Comparison of ENCODE assay signal across 8 cellular contexts in the genomic region with DNA sequence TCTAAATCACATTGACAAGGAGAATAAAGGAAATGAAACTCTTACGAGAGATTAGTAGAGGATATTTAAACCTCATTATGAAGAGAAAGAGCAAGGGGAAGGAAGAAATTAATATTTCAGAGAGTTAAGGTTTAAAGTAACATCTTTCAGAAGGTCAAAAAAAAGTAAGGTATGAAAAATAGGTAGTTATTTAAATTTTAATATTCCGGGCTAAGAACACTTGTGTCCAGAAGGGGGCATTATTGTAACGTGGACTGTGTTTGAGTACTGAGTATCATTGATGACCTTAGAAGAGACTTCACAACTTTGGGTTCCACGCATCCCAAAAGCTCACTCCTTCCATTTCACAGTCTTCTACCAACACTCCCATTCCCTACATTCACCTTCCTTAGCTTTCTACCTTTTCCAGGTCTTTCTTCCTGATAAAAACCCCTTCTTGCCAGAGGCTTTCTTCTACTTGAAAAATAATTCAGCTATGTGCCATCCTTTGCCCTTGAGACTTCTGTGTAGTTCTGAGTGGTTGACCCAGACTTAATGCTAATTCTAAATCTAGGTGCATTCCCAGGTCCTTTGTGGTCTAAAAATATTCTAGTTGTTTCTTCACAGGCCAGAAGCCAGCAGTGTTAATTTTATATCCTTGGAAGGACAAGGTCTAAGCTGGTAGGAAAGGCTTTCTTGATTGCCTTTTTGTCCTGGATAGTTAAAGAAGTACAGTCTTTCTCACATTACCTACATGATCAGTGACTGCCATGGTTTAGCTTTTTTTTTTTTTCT. TPM values are rescaled to one million over a fixed set of nuclear protein-coding genes. Genes with fewer than 3 reads are reported as not detected.
DNase-seq lines count a peak whose midpoint lies in the region; ATAC-seq and TF ChIP-seq lines count a peak whose summit lies in the region.

No MANE protein-coding gene starts in this region.

- peak in 7 of 11 experiments; percentile 10 to 51 (median 31) for TF ChIP-seq CTCF in spleen (IDR thresholded peaks at IDR 0.05 in 8 of 11, conservative IDR thresholded peaks at IDR 0.05 in 3 of 11)

- no peaks in the 10 kb centered on the region for H3K27me3 ChIP-seq in spleen (replicated peaks in 1 of 7)

- intact Hi-C loops in spleen (cut with DNase I; ENCODE audit: low total_unique reads), result loop anchor here (10.0 kb wide), 1 partner anchor 401 kb away; the partner anchor contains the start of gene DLX2

- no peak overlapping the region for H3K27ac ChIP-seq in spleen

- DNase-seq in Caki2 (ENCODE audit: low read depth), result peak; percentile 23
- peak; percentile 26 for DNase-seq in HEK293T (ENCODE audit: extremely low spot score)
- DNase-seq in SK-MEL-5 (ENCODE audit: low read depth, low spot score), result peak; percentile 56
- peak; percentile 32 for DNase-seq in germinal center (ENCODE audit: low spot score)
- DNase-seq in spleen, result no peak
- no peak for DNase-seq in NCI-H226
- no peak for DNase-seq in NCI-H2029 (lab: John Stamatoyannopoulos, UW)

- no peak for ATAC-seq in HG03196 (IDR thresholded peaks at IDR 0.05; ENCODE audit: unreplicated experiment)

- POLR2A ChIA-PET in HEK293T (lab: Yijun Ruan, JAX), result interaction anchor here (1.3 kb wide), 1 partner anchor 399 kb away, joined by 10 read pairs; the partner anchor contains the start of gene DLX2

- 45 to 56% (median 51%) methylated on average over 4 of the region's 4 CpGs for WGBS in spleen, 5 donors

- H3K4me1 ChIP-seq in spleen, result peaks cover 0 to 52% (median 13%) of the 10 kb centered on the region in 6 donors

- no peaks in the 10 kb centered on the region for H3K9me3 ChIP-seq in spleen

- H3K36me3 ChIP-seq in spleen, result peaks cover 0 to 47% (median 12%) of the 10 kb centered on the region in 6 donors

- CTCF ChIA-PET in HEK293T (lab: Yijun Ruan, JAX), result interaction anchor here (0.6 to 2.3 kb wide), 9 partner anchors 9 to 757 kb away, joined by 3 to 17 read pairs (median 4); partner anchors contain the start of gene DLX2

- no peak overlapping the region for H3K4me3 ChIP-seq in spleen

- TF ChIP-seq POLR2A in spleen (IDR thresholded peaks at IDR 0.05), result no peak

- in situ Hi-C loops in Caki2 (cut with HindIII; ENCODE audit: low pct_unique_long_range_greater_than_20kb, low sequenced_read_pairs) (no loop called here), SK-MEL-5 (cut with HindIII; ENCODE audit: low pct_unique_long_range_greater_than_20kb, low sequenced_read_pairs) (no loop called here)

TF ChIP-seq in HEK293T, 16 proteins besides CTCF, POLR2A, EP300 and RAD21:
- TF ChIP-seq CTBP1 (IDR thresholded peaks at IDR 0.05; ENCODE audit: borderline replicate concordance), result no peak
- TF ChIP-seq FOXK2 (IDR thresholded peaks at IDR 0.05), result no peak
- no peak for TF ChIP-seq FOXM1 (IDR thresholded peaks at IDR 0.05; ENCODE audit: borderline replicate concordance)
- no peak for TF ChIP-seq ZNF384 (IDR thresholded peaks at IDR 0.05)

RNA-seq across cellular contexts. Expression of gene DYNC1I2, which starts 16.5 kb away (rescaled TPM):
- total RNA-seq in Caki2 (2014; rRNA removed; shearing (Covaris generic); ENCODE audit: low replicate concordance), result 111 and 124 TPM in 2 replicates
- 59.1 and 66.9 TPM in 2 replicates for total RNA-seq in SK-MEL-5 (2014; rRNA removed; shearing (Covaris generic))
- polyA plus RNA-seq in SK-MEL-5 (2015; cell fraction: cytosol; rRNA removed), result 59.9 and 68.0 TPM in 2 replicates
- 36.8 and 64.9 TPM in 2 replicates for polyA plus RNA-seq in SK-MEL-5 (2015; cell fraction: nucleus; rRNA removed)
- 10 to 100 TPM; 51.7 to 86.0 (median 70.4) TPM for total RNA-seq in spleen
- 10 to 100 TPM; 37.8 to 43.1 (median 38.3) TPM for polyA plus RNA-seq in spleen

Comparison
In these comparisons a context has a peak if more than half of its experiments do, and no peak if none do; other contexts are left out.
1. DNase-seq: peak in Caki2 (single experiment), HEK293T (single experiment), SK-MEL-5 (single experiment) and germinal center (single experiment); none in spleen (single experiment), NCI-H226 (single experiment) and NCI-H2029 (single experiment).